In the genomic region with DNA sequence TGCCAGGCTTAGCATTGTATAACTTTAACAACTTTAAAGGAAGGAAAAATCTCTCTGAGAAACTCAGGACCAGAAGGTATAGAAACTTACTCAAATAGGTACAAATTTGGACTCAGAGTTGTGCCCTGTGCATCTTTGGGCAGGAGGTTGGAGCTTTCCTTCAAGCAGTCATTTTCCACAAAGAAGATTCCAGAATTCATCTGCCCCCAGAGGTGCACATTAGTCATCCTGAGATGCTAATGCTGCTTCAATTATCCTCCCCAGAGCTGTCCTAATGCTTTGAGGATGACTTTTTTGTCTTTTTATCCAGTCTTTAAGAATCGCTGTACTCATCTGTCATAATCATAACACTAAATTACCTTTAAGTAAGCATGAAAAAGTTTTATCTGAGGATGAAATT, we compare ENCODE assay signal across 30 cellular contexts.
"Had no signal": no experiment of that assay in that cellular context is flagged by ENCODE, and none has a peak within 500 bp of the region (broad histone marks: within the 10 kb centered on the region; RNA-seq: fewer than 3 reads in every experiment).

No MANE protein-coding gene starts in this region.

- ATAC-seq: left lobe of liver, natural killer cell, psoas muscle, sciatic nerve had no signal

- H3K79me2 ChIP-seq: parathyroid adenoma had no signal

- H3K9ac ChIP-seq: neural progenitor cell, parathyroid adenoma had no signal

- H3K27ac ChIP-seq: lower lobe of right lung, neural progenitor cell, neutrophil, parathyroid adenoma, psoas muscle, right atrium auricular region, skin epidermis, stomach, testis, thyroid gland, transverse colon, upper lobe of left lung, vagina had no signal

- H3K4me1 ChIP-seq: lower lobe of right lung, parathyroid adenoma, psoas muscle, right atrium auricular region, thyroid gland had no signal

- H3K9me3 ChIP-seq: lower lobe of right lung, neutrophil, psoas muscle, right atrium auricular region, stomach, testis, thyroid gland, transverse colon, upper lobe of left lung, vagina had no signal

- H3K27me3 Mint-ChIP-seq: naive B cell; stimulated activated naive B cell treated with anti-CD40 and anti-IgM and Interleukin-4, amounts not matched to agents 10 μg/mL and 1 μg/mL and 100 μg/mL, for 72 hours had no signal

- DNase-seq: hippocampal formation; kidney glomerular epithelial cell; left cardiac atrium; lower lobe of right lung; mammary epithelial cell; mesenchymal stem cell; naive B cell; natural killer cell; nephron progenitor cell; occipital lobe; psoas muscle; stimulated activated CD4-positive, alpha-beta T cell treated with anti-CD3 and anti-CD28 coated beads, Interleukin-12 subunit alpha, Interleukin-12 subunit beta, amount 100 ng/mL, for 4 hours; stimulated activated CD4-positive, alpha-beta T cell treated with anti-CD3 and anti-CD28 coated beads, Interleukin-15, amount 100 ng/mL, for 24 hours; stimulated activated CD4-positive, alpha-beta T cell treated with anti-CD3 and anti-CD28 coated beads, Interleukin-2, amount 100 ng/mL, for 24 hours; stimulated activated CD4-positive, alpha-beta T cell treated with anti-CD3 and anti-CD28 coated beads, Interleukin-4, amount 100 ng/mL, for 1 hour; stimulated activated naive B cell treated with anti-CD40 and anti-IgM and Interleukin-4, amounts not matched to agents 10 μg/mL and 1 μg/mL and 100 μg/mL, for 72 hours; stimulated activated naive CD8-positive, alpha-beta T cell treated with anti-CD3 and anti-CD28 coated beads, Interleukin-15, Interleukin-2, amounts not matched to agents 100 U/mL and 50 U/mL, for 24 hours; stomach; testis; thyroid gland; transverse colon; upper lobe of left lung had no signal

- H3K36me3 ChIP-seq: lower lobe of right lung, neural progenitor cell, neutrophil, right atrium auricular region, stomach, thyroid gland, transverse colon, upper lobe of left lung, vagina had no signal

- H3K4me3 Mint-ChIP-seq: naive B cell; natural killer cell; nephron progenitor cell; neural progenitor cell; stimulated activated naive B cell treated with anti-CD40 and anti-IgM and Interleukin-4, amounts not matched to agents 10 μg/mL and 1 μg/mL and 100 μg/mL, for 72 hours had no signal

- H3K9me3 Mint-ChIP-seq: naive B cell; natural killer cell; nephron progenitor cell; neural progenitor cell; stimulated activated naive B cell treated with anti-CD40 and anti-IgM and Interleukin-4, amounts not matched to agents 10 μg/mL and 1 μg/mL and 100 μg/mL, for 72 hours had no signal

- H3K36me3 Mint-ChIP-seq: naive B cell; natural killer cell; stimulated activated naive B cell treated with anti-CD40 and anti-IgM and Interleukin-4, amounts not matched to agents 10 μg/mL and 1 μg/mL and 100 μg/mL, for 72 hours had no signal

- H3K4me3 ChIP-seq: lower lobe of right lung, neural progenitor cell, psoas muscle, right atrium auricular region, skin epidermis, stomach, testis, thyroid gland, transverse colon, upper lobe of left lung, vagina had no signal

- H3K27ac Mint-ChIP-seq: natural killer cell; nephron progenitor cell; neural progenitor cell; stimulated activated naive B cell treated with anti-CD40 and anti-IgM and Interleukin-4, amounts not matched to agents 10 μg/mL and 1 μg/mL and 100 μg/mL, for 72 hours had no signal

- H3K4me1 Mint-ChIP-seq: natural killer cell had no signal

- H3K27me3 ChIP-seq: neural progenitor cell, neutrophil, right atrium auricular region, stomach, testis, thyroid gland, transverse colon, upper lobe of left lung, vagina had no signal

- H2AFZ ChIP-seq: neural progenitor cell, parathyroid adenoma had no signal
